In genomic region chr2:120861576-120862191, GRCh38 we compare ENCODE assay signal across 21 cellular contexts.
DNase-seq lines count a peak whose midpoint lies in the region; ATAC-seq, FAIRE-seq and TF ChIP-seq lines count a peak whose summit lies in the region.
"Had no signal": no experiment of that assay in that cellular context is flagged by ENCODE, and none has a peak within 500 bp of the region (broad histone marks: within the 10 kb centered on the region; RNA-seq: fewer than 3 reads in every experiment).

No MANE protein-coding gene starts in this region.

- no peak for TF ChIP-seq EP300 in tibial nerve (IDR thresholded peaks at IDR 0.05)

- no peaks in the 10 kb centered on the region for H3K9me3 ChIP-seq in astrocyte (ENCODE audit: insufficient read depth, low read depth, low read length)
- H3K9me3 ChIP-seq in tibial artery, result no peaks in the 10 kb centered on the region
- H3K9me3 ChIP-seq in tibial nerve, result no peaks in the 10 kb centered on the region
- H3K9me3 ChIP-seq: heart left ventricle, neutrophil, SK-N-SH had no signal

- TF ChIP-seq POLR2A in tibial nerve (IDR thresholded peaks at IDR 0.05), result no peak

- H2AFZ ChIP-seq in astrocyte (ENCODE audit: low read depth, low read length), result no peak overlapping the region

- ATAC-seq in left ventricle myocardium superior, result no peak
- no peak for ATAC-seq in Right ventricle myocardium superior (ENCODE audit: poor library complexity)
- ATAC-seq: activated CD8-positive, alpha-beta memory T cell treated with anti-CD3 and anti-CD28 coated beads, Interleukin-2, amount 10 ng/mL, durations not matched to agents 7 days and 5 days; heart left ventricle; PC-3; right cardiac atrium; stimulated activated naive CD8-positive, alpha-beta T cell treated with anti-CD3 and anti-CD28 coated beads, Interleukin-15, Interleukin-2, amounts not matched to agents 100 U/mL and 50 U/mL, for 24 hours had no signal

- H3K4me3 ChIP-seq in astrocyte (ENCODE audit: insufficient read depth, low read depth, low read length), result no peak overlapping the region
- H3K4me3 ChIP-seq in tibial artery, result no peak overlapping the region
- no peak overlapping the region for H3K4me3 ChIP-seq in tibial nerve
- H3K4me3 ChIP-seq: heart left ventricle had no signal

- H3K27ac Mint-ChIP-seq in astrocyte (ENCODE audit: unreplicated experiment), result peak overlapping the region; percentile 85
- H3K27ac Mint-ChIP-seq: activated CD8-positive, alpha-beta memory T cell treated with anti-CD3 and anti-CD28 coated beads, Interleukin-2, amount 10 ng/mL, durations not matched to agents 7 days and 5 days; activated T-helper 2 cell treated with anti-CD3 and anti-CD28 coated beads, Interferon-gamma antibody, Interleukin-2, Interleukin-4, amounts not matched to agents 10 μg/mL and 5 μg/mL and 100 μg/mL, durations not matched to agents 14 hours and 24 hours and 36 hours had no signal

- H3K79me2 ChIP-seq in astrocyte (ENCODE audit: insufficient read depth, low read length), result peaks cover 55% of the 10 kb centered on the region

- H3K27me3 ChIP-seq in astrocyte (ENCODE audit: insufficient read depth, low read length), result no peaks in the 10 kb centered on the region
- H3K27me3 ChIP-seq in tibial artery, result no peaks in the 10 kb centered on the region
- H3K27me3 ChIP-seq in tibial nerve, result no peaks in the 10 kb centered on the region
- H3K27me3 ChIP-seq: heart left ventricle had no signal

- H3K36me3 ChIP-seq in astrocyte (ENCODE audit: insufficient read depth, low read length) (no peaks in the 10 kb centered on the region), tibial artery (no peaks in the 10 kb centered on the region), tibial nerve (no peaks in the 10 kb centered on the region)
- H3K36me3 ChIP-seq: heart left ventricle, neutrophil had no signal

- H3K4me1 ChIP-seq in astrocyte (ENCODE audit: insufficient read depth, low read length) (peaks cover 60% of the 10 kb centered on the region), tibial artery (peaks cover 0 to 23% (median 8%) of the 10 kb centered on the region in 4 donors), tibial nerve (peaks cover 0 to 34% (median under 1%) of the 10 kb centered on the region in 4 donors)

- FAIRE-seq in astrocyte (lab: Jason Lieb, UNC), result no peak

- H3K9ac ChIP-seq in astrocyte (ENCODE audit: low read length), result peak overlapping the region; percentile 34
- H3K9ac ChIP-seq: SK-N-SH had no signal

- H3K36me3 Mint-ChIP-seq in astrocyte (ENCODE audit: low read depth, unreplicated experiment), result peaks cover 4% of the 10 kb centered on the region
- H3K36me3 Mint-ChIP-seq: activated CD8-positive, alpha-beta memory T cell treated with anti-CD3 and anti-CD28 coated beads, Interleukin-2, amount 10 ng/mL, durations not matched to agents 7 days and 5 days had no signal

- peak; percentile 20 for DNase-seq in left ventricle myocardium superior
- DNase-seq in Right ventricle myocardium superior, result no peak
- peak; percentile 95 for DNase-seq in astrocyte (ENCODE audit: low read depth)
- DNase-seq in mesenteric fat pad (ENCODE audit: low spot score), result peak; percentile 82
- DNase-seq in tibial artery, result peak; percentile 51 to 68
- DNase-seq in tibial nerve (ENCODE audit: low spot score in 2 of 2), result no peak
- DNase-seq in activated CD4-positive, alpha-beta T cell treated with anti-CD3 and anti-CD28 coated beads, Interleukin-2, amount 50 U/mL, for 48 hours, result no peak
- DNase-seq in HK-2 (ENCODE audit: unreplicated experiment), result no peak
- DNase-seq: activated CD4-positive, CD25-positive, alpha-beta regulatory T cell treated with anti-CD3 and anti-CD28 coated beads, Interleukin-2, amount 50 U/mL, for 72 hours; activated CD8-positive, alpha-beta memory T cell treated with anti-CD3 and anti-CD28 coated beads, Interleukin-2, amount 10 ng/mL, durations not matched to agents 7 days and 5 days; DMS53; effector CD8-positive, alpha-beta T cell; NCI-H1092 treated with DMSO at 0.1 percent for 48 hours; PC-3; SK-N-SH; stimulated activated naive CD8-positive, alpha-beta T cell treated with anti-CD3 and anti-CD28 coated beads, Interleukin-15, Interleukin-2, amounts not matched to agents 100 U/mL and 50 U/mL, for 24 hours; T-helper 9 cell had no signal

- TF ChIP-seq CTCF in astrocyte (IDR thresholded peaks at IDR 0.05; ENCODE audit: insufficient read depth, low read depth, low read length) (no peak), tibial artery (IDR thresholded peaks at IDR 0.05) (no peak), tibial nerve (IDR thresholded peaks at IDR 0.05) (no peak)

- H4K20me1 ChIP-seq in astrocyte (ENCODE audit: insufficient read depth, low read length), result peaks cover 33% of the 10 kb centered on the region

- H3K4me3 Mint-ChIP-seq in astrocyte (ENCODE audit: unreplicated experiment), result no peak overlapping the region
- H3K4me3 Mint-ChIP-seq: activated CD8-positive, alpha-beta memory T cell treated with anti-CD3 and anti-CD28 coated beads, Interleukin-2, amount 10 ng/mL, durations not matched to agents 7 days and 5 days had no signal

- 60 to 66% methylated on average over 13 to 17 of the region's 17 CpGs for WGBS in tibial nerve, 2 donors

- peak overlapping the region; percentile 63 for H3K4me2 ChIP-seq in astrocyte (ENCODE audit: low read length)
- H3K4me2 ChIP-seq: SK-N-SH had no signal

- intact Hi-C loops in left ventricle myocardium superior (cut with micrococcal nuclease), result loop anchor here (10.0 kb wide), 1 partner anchor 117 kb away; no protein-coding TSS in a partner anchor
- intact Hi-C loops in Right ventricle myocardium superior (cut with DNase I), result no loop called here
- intact Hi-C loops in tibial artery (cut with DNase I; ENCODE audit: low total_unique reads), result no loop called here

- peaks cover 53% of the 10 kb centered on the region for H3K4me1 Mint-ChIP-seq in astrocyte (ENCODE audit: low read depth, unreplicated experiment)
- H3K4me1 Mint-ChIP-seq: activated CD8-positive, alpha-beta memory T cell treated with anti-CD3 and anti-CD28 coated beads, Interleukin-2, amount 10 ng/mL, durations not matched to agents 7 days and 5 days had no signal

- peak overlapping the region; percentile 65 for H3K27ac ChIP-seq in astrocyte (ENCODE audit: low read depth, low read length)
- no peak overlapping the region for H3K27ac ChIP-seq in tibial artery
- H3K27ac ChIP-seq in tibial nerve, result no peak overlapping the region
- H3K27ac ChIP-seq: heart left ventricle, neutrophil had no signal

- no peaks in the 10 kb centered on the region for H3K9me3 Mint-ChIP-seq in astrocyte (ENCODE audit: unreplicated experiment)
- H3K9me3 Mint-ChIP-seq: activated T-helper 2 cell treated with anti-CD3 and anti-CD28 coated beads, Interferon-gamma antibody, Interleukin-2, Interleukin-4, amounts not matched to agents 10 μg/mL and 5 μg/mL and 100 μg/mL, durations not matched to agents 14 hours and 24 hours and 36 hours had no signal

- H3K27me3 Mint-ChIP-seq in astrocyte (ENCODE audit: low read depth, unreplicated experiment), result no peaks in the 10 kb centered on the region

Comparison
In these comparisons a context has a peak if more than half of its experiments do, and no peak if none do; other contexts are left out.
1. DNase-seq: peak in left ventricle myocardium superior (single experiment), astrocyte (single experiment), mesenteric fat pad (single experiment) and tibial artery (2 of 2); none in Right ventricle myocardium superior (single experiment), tibial nerve (0 of 2), activated CD4-positive, alpha-beta T cell treated with anti-CD3 and anti-CD28 coated beads, Interleukin-2, amount 50 U/mL, for 48 hours (0 of 2) and HK-2 (single experiment).